19 cellular contexts compared by ENCODE assay signal in genomic region chr5:65801332-65801731, GRCh38.
DNase-seq lines count a peak whose midpoint lies in the region; ATAC-seq and TF ChIP-seq lines count a peak whose summit lies in the region.
"Had no signal": no experiment of that assay in that cellular context is flagged by ENCODE, and none has a peak within 500 bp of the region (broad histone marks: within the 10 kb centered on the region; RNA-seq: fewer than 3 reads in every experiment).

No MANE protein-coding gene starts in this region.

- H3K4me3 ChIP-seq in WI38 (ENCODE audit: low read depth, low read length): 0 out of 2 replicates have a peak overlapping the region, but pooled peaks have one; percentile 10
- H3K4me3 ChIP-seq in fibroblast of the aortic adventitia (ENCODE audit: low read depth, low read length): no peak overlapping the region
- H3K4me3 ChIP-seq: HAP-1, ovary had no signal

- DNase-seq in GM03348 (ENCODE audit: low spot score) (peak; percentile 71), fibroblast of the aortic adventitia (ENCODE audit: low read depth) (peak; percentile 76), pulmonary artery endothelial cell (ENCODE audit: low read depth, low spot score) (peak; percentile 32), DMS53 (lab: John Stamatoyannopoulos, UW) (no peak), NCI-H2227 treated with DMSO at 0.1 percent for 48 hours (lab: John Stamatoyannopoulos, UW) (no peak)
- DNase-seq: activated CD4-positive, alpha-beta T cell treated with anti-CD3 and anti-CD28 coated beads for 36 hours; CD4-positive, CD25-positive, alpha-beta regulatory T cell; KBM-7; NCI-H1694 treated with DMSO at 0.1 percent for 48 hours; NK-92 treated with Interleukin-12 subunit alpha and Interleukin-12 subunit beta, amount 100 ng/mL, for 24 hours; ovary; stimulated activated CD4-positive, alpha-beta T cell treated with anti-CD3 and anti-CD28 coated beads, Interleukin-4, amount 100 ng/mL, for 1 hour; stimulated activated naive CD4-positive, alpha-beta T cell treated with Interleukin-2 at 50 U/mL for 16 hours had no signal

- no peak for ATAC-seq in HG03457 (IDR thresholded peaks at IDR 0.05; ENCODE audit: unreplicated experiment)
- no peak for ATAC-seq in HG02623 (IDR thresholded peaks at IDR 0.05; ENCODE audit: unreplicated experiment)
- ATAC-seq: activated CD4-positive, alpha-beta T cell treated with anti-CD3 and anti-CD28 coated beads for 36 hours; activated T-helper 17 cell treated with anti-CD3 and anti-CD28 coated beads, Interleukin-2, amount 50 U/mL, for 72 hours; left lobe of liver had no signal

- TF ChIP-seq CTCF in WI38 (IDR thresholded peaks at IDR 0.05; ENCODE audit: low read depth, low read length) (no peak), fibroblast of the aortic adventitia (IDR thresholded peaks at IDR 0.05; ENCODE audit: insufficient read depth, low read length) (no peak)

Comparison
In these comparisons a context has a peak if more than half of its experiments do, and no peak if none do; other contexts are left out.
1. DNase-seq: peak in GM03348 (single experiment), fibroblast of the aortic adventitia (single experiment) and pulmonary artery endothelial cell (single experiment); none in DMS53 (single experiment) and NCI-H2227 treated with DMSO at 0.1 percent for 48 hours (single experiment).